In the genomic region with DNA sequence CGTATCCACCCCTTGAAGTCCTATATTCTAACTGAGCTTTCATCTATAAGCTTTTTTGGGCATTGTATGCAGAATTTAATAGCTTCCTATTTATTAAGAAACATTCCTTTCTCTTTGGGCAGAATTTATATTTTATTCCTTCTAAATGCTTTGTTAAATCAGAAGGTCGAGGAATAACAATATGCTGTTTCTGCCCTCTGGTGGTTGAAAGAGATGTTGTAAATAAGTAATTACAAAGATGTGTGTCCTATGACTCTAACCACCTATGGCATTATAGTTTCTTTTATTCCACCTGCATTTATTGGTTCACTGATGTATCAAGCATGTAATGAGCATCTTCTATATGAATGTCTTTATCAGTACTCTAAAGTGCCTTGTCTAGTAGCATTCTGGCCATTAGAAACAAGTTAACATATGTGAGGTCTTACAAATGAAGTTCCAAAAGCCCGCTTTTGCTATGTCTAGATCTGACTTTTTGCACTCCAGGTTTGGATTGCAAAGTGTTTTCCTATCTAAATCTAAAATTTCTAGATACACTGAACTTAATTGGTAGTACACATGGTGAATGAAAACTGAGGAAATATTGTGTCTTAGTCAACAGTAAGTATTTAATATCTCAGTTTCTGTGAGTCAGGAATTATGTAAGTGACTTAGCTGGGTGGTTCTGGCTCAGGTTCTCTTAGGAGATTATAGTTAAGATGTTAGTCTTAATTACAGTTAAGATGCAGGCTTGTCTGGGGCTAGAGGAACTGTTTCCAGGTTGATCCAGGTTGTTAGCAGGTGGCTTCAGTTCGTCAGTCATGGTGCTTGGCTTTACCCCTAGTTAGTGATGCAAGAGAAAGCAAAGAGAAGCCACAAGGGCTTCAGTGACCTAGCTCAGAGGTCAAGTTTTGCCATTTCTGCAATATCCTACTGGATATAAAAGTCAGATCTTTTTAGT, we compare ENCODE assay signal across 8 cellular contexts. TPM values are rescaled to one million over a fixed set of nuclear protein-coding genes. Genes with fewer than 3 reads are reported as not detected.
DNase-seq lines count a peak whose midpoint lies in the region; ATAC-seq and TF ChIP-seq lines count a peak whose summit lies in the region.

No MANE protein-coding gene starts in this region.

- H3K4me1 ChIP-seq in SK-N-SH (ENCODE audit: control insufficient read depth in 1 of 2, insufficient read depth in 2 of 2, low read depth in 1 of 2, low read length in 1 of 2) (peaks cover 3 to 28% of the 10 kb centered on the region in 2 experiments; a peak in 3 of 4 replicates), foreskin keratinocyte (peaks cover 16% of the 10 kb centered on the region)

- CTCF ChIA-PET in SK-N-SH (lab: Yijun Ruan, JAX), result interaction anchor here (0.6 to 2.6 kb wide), 42 partner anchors 8 to 1048 kb away, joined by 3 to 32 read pairs (median 4); no protein-coding TSS in a partner anchor

- ATAC-seq in foreskin keratinocyte, result peak; percentile 63

- H3K27ac Mint-ChIP-seq in activated T-cell treated with anti-CD3 and anti-CD28 coated beads, Interleukin-2, amount 50 U/mL, for 24 hours, result no peak overlapping the region

- H3K9me3 Mint-ChIP-seq in activated T-cell treated with anti-CD3 and anti-CD28 coated beads, Interleukin-2, amount 50 U/mL, for 24 hours, result no peaks in the 10 kb centered on the region

- 72% methylated on average over 4 of the region's 4 CpGs for WGBS in SK-N-SH (ENCODE audit: low lambda C conversion rate)

- no peak overlapping the region for H3K4me3 Mint-ChIP-seq in activated T-cell treated with anti-CD3 and anti-CD28 coated beads, Interleukin-2, amount 50 U/mL, for 24 hours

- H2AFZ ChIP-seq in SK-N-SH (ENCODE audit: low read depth), result no peak overlapping the region

- H3K4me1 Mint-ChIP-seq in activated T-cell treated with anti-CD3 and anti-CD28 coated beads, Interleukin-2, amount 50 U/mL, for 24 hours (ENCODE audit: low read depth), result peaks cover 3% of the 10 kb centered on the region

- H3K9ac ChIP-seq in SK-N-SH, result no peak overlapping the region

- H3F3A ChIP-seq in SK-N-SH (replicated peaks; ENCODE audit: insufficient read depth), result peaks cover 17% of the 10 kb centered on the region

- H3K27me3 ChIP-seq in SK-N-SH (ENCODE audit: insufficient read depth) (no peaks in the 10 kb centered on the region), foreskin keratinocyte (no peaks in the 10 kb centered on the region)

- H3K4me3 ChIP-seq in Jurkat, Clone E6-1 (ENCODE audit: low read length), result no peak overlapping the region
- no peak overlapping the region for H3K4me3 ChIP-seq in SK-N-SH (ENCODE audit: low read depth in 2 of 2, low read length in 1 of 2)

- TF ChIP-seq CTCF in SK-N-SH (IDR thresholded peaks at IDR 0.05) (peak; percentile 81), foreskin keratinocyte (conservative IDR thresholded peaks at IDR 0.05) (peak; percentile 78)

- peaks cover 3% of the 10 kb centered on the region; the same call in 1 of the 2 replicates for H3K79me2 ChIP-seq in SK-N-SH (ENCODE audit: insufficient read depth)

- no peaks in the 10 kb centered on the region for H3K36me3 ChIP-seq in SK-N-SH (replicated peaks in 1 of 2; ENCODE audit: control insufficient read depth in 1 of 2, insufficient read depth in 2 of 2, low read length in 1 of 2)

- POLR2A ChIA-PET in SK-N-SH (lab: Yijun Ruan, JAX), result no interaction called here

- H3K4me2 ChIP-seq in SK-N-SH, result no peak overlapping the region

- DNase-seq in DMS79 treated with DMSO at 0.1 percent for 48 hours (lab: John Stamatoyannopoulos, UW) (peak; percentile 21), DMS79 (lab: John Stamatoyannopoulos, UW) (no peak), SK-N-SH (peak; percentile 38), foreskin keratinocyte (peak in 1 of 2 donors; percentile 51), renal cortical epithelial cell (ENCODE audit: low read depth) (peak; percentile 74)
- peak; percentile 35 for DNase-seq in Jurkat, Clone E6-1 (ENCODE audit: low read depth, low spot score)
- DNase-seq in stimulated activated CD4-positive, alpha-beta T cell treated with anti-CD3 and anti-CD28 coated beads, Interleukin-4, amount 100 ng/mL, for 1 hour, result no peak
- no peak for DNase-seq in activated T-cell treated with anti-CD3 and anti-CD28 coated beads, Interleukin-2, amount 50 U/mL, for 24 hours

- H3K27ac ChIP-seq in SK-N-SH (ENCODE audit: low read depth in 2 of 2, low read length in 1 of 2), result no peak overlapping the region
- H3K27ac ChIP-seq in foreskin keratinocyte, result no peak overlapping the region

- peak; percentile 80 for TF ChIP-seq RAD21 in SK-N-SH (IDR thresholded peaks at IDR 0.05; ENCODE audit: low read length)

- H3K9me2 ChIP-seq in SK-N-SH, result no peaks in the 10 kb centered on the region

- H4K20me1 ChIP-seq in SK-N-SH (ENCODE audit: insufficient read depth), result no peaks in the 10 kb centered on the region

- H3K9me3 ChIP-seq in SK-N-SH, result no peaks in the 10 kb centered on the region

- no peak for TF ChIP-seq EP300 in SK-N-SH (IDR thresholded peaks at IDR 0.05; ENCODE audit: borderline replicate concordance in 1 of 2, low read depth in 1 of 2, low read length in 1 of 2)

- H3K36me3 Mint-ChIP-seq in activated T-cell treated with anti-CD3 and anti-CD28 coated beads, Interleukin-2, amount 50 U/mL, for 24 hours (ENCODE audit: low read depth), result no peaks in the 10 kb centered on the region

- no peaks in the 10 kb centered on the region for H3K27me3 Mint-ChIP-seq in activated T-cell treated with anti-CD3 and anti-CD28 coated beads, Interleukin-2, amount 50 U/mL, for 24 hours

TF ChIP-seq in SK-N-SH, 30 proteins besides CTCF, POLR2A, EP300 and RAD21:
- peak; percentile 50 for TF ChIP-seq SMC3 (IDR thresholded peaks at IDR 0.05; ENCODE audit: low read depth, low read length)
- TF ChIP-seq TCF12 (IDR thresholded peaks at IDR 0.05), result no peak

RNA-seq across cellular contexts. Expression of gene PLEKHA5, which starts 57.5 kb away (rescaled TPM):
- polyA plus RNA-seq in Jurkat, Clone E6-1 (2012; ENCODE audit: insufficient read depth, insufficient read length), result 11.1 TPM
- polyA plus RNA-seq in SK-N-SH (2012; rRNA removed) (6.7 and 7.1 TPM in 2 replicates), foreskin keratinocyte (9.3 TPM in 2 replicates)
- 8.3 and 10.9 TPM in 2 replicates for polyA plus RNA-seq in SK-N-SH (2012; cell fraction: cytosol; rRNA removed)
- 5.6 and 13.0 TPM in 2 replicates for polyA plus RNA-seq in SK-N-SH (2012; cell fraction: nucleus; rRNA removed)
- total RNA-seq in foreskin keratinocyte (23.2 and 26.1 TPM in 2 replicates), renal cortical epithelial cell (35.8 and 117 TPM in 2 replicates)

Comparison
In these comparisons a context has a peak if more than half of its experiments do, and no peak if none do; other contexts are left out.
1. DNase-seq: peak in DMS79 treated with DMSO at 0.1 percent for 48 hours (single experiment), Jurkat, Clone E6-1 (single experiment), SK-N-SH (single experiment) and renal cortical epithelial cell (single experiment); none in DMS79 (single experiment), stimulated activated CD4-positive, alpha-beta T cell treated with anti-CD3 and anti-CD28 coated beads, Interleukin-4, amount 100 ng/mL, for 1 hour (single experiment) and activated T-cell treated with anti-CD3 and anti-CD28 coated beads, Interleukin-2, amount 50 U/mL, for 24 hours (single experiment).